19 cellular contexts compared by ENCODE assay signal in the genomic region with DNA sequence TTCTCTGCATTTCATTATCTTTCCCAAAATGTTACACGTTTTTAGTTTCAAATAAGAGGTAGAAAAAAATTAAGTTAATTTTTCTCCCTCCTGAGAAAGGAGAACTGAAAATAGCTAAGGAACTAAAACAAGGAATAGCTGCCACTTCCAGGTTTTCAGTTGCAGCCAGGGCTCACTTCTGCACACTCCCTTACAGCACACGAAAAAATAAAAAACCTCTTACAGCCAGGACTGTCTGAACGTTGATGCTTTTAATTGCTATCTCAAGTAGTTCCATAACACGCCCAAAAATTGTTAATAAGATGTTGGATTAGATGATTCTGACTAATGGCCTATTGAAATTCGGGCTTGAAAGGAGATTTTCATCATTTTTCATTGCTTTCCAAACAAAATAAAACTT.
DNase-seq lines count a peak whose midpoint lies in the region; ATAC-seq and TF ChIP-seq lines count a peak whose summit lies in the region.
"Had no signal": no experiment of that assay in that cellular context is flagged by ENCODE, and none has a peak within 500 bp of the region (broad histone marks: within the 10 kb centered on the region; RNA-seq: fewer than 3 reads in every experiment).

No MANE protein-coding gene starts in this region.

- intact Hi-C loops in dendritic cell treated with granulocyte-macrophage colony-stimulating factor and Interleukin-4, amounts not matched to agents 40 ng/mL and 50 ng/mL, for 4 days (cut with micrococcal nuclease): no loop called here
- intact Hi-C loops in sciatic nerve (cut with DNase I): no loop called here
- intact Hi-C loops in posterior vena cava (cut with DNase I): no loop called here

- DNase-seq in SIG-M5 treated with dmso at 0.1 percent for 504 hours (lab: John Stamatoyannopoulos, UW; ENCODE audit: unreplicated experiment) (peak; percentile 4), SIG-M5 (lab: John Stamatoyannopoulos, UW) (no peak), sciatic nerve (ENCODE audit: low spot score) (no peak), posterior vena cava (ENCODE audit: low spot score) (no peak), GM20000 (ENCODE audit: low spot score) (no peak), glutamatergic neuron (no peak), NCI-H1092 treated with DMSO at 0.1 percent for 48 hours (lab: John Stamatoyannopoulos, UW) (no peak)
- DNase-seq: GDM1; HFFc6; IMR-90; Karpas-422; MG63; NCI-H1436; NCI-H2029 treated with DMSO at 0.1 percent for 48 hours; NCI-H2171 treated with DMSO at 0.1 percent for 48 hours; NCI-H446 treated with DMSO at 0.1 percent for 48 hours; NK-92 treated with Interleukin-12 subunit alpha and Interleukin-12 subunit beta, amount 100 ng/mL, for 24 hours had no signal

- no peaks in the 10 kb centered on the region for H3K36me3 Mint-ChIP-seq in dendritic cell treated with granulocyte-macrophage colony-stimulating factor and Interleukin-4, amounts not matched to agents 40 ng/mL and 50 ng/mL, for 4 days (ENCODE audit: low read depth)
- H3K36me3 Mint-ChIP-seq in glutamatergic neuron (ENCODE audit: unreplicated experiment): peaks cover 8% of the 10 kb centered on the region

- H3K9me3 Mint-ChIP-seq in dendritic cell treated with granulocyte-macrophage colony-stimulating factor and Interleukin-4, amounts not matched to agents 40 ng/mL and 50 ng/mL, for 4 days: peaks cover 18% of the 10 kb centered on the region
- H3K9me3 Mint-ChIP-seq in glutamatergic neuron (ENCODE audit: unreplicated experiment): peaks cover 3% of the 10 kb centered on the region

- H3K27me3 Mint-ChIP-seq in dendritic cell treated with granulocyte-macrophage colony-stimulating factor and Interleukin-4, amounts not matched to agents 40 ng/mL and 50 ng/mL, for 4 days: no peaks in the 10 kb centered on the region
- no peaks in the 10 kb centered on the region for H3K27me3 Mint-ChIP-seq in glutamatergic neuron (ENCODE audit: unreplicated experiment)

- no peak overlapping the region for H3K4me3 Mint-ChIP-seq in dendritic cell treated with granulocyte-macrophage colony-stimulating factor and Interleukin-4, amounts not matched to agents 40 ng/mL and 50 ng/mL, for 4 days
- no peak overlapping the region for H3K4me3 Mint-ChIP-seq in glutamatergic neuron (ENCODE audit: unreplicated experiment)
- H3K4me3 Mint-ChIP-seq: HFFc6 had no signal

- H3K27ac Mint-ChIP-seq in dendritic cell treated with granulocyte-macrophage colony-stimulating factor and Interleukin-4, amounts not matched to agents 40 ng/mL and 50 ng/mL, for 4 days: peak overlapping the region; percentile 53
- H3K27ac Mint-ChIP-seq in glutamatergic neuron (ENCODE audit: unreplicated experiment): no peak overlapping the region
- H3K27ac Mint-ChIP-seq: HFFc6 had no signal

- H3K4me1 Mint-ChIP-seq in dendritic cell treated with granulocyte-macrophage colony-stimulating factor and Interleukin-4, amounts not matched to agents 40 ng/mL and 50 ng/mL, for 4 days (ENCODE audit: low read depth): peaks cover 24% of the 10 kb centered on the region
- no peaks in the 10 kb centered on the region for H3K4me1 Mint-ChIP-seq in glutamatergic neuron (ENCODE audit: low read depth, unreplicated experiment)

- peak; percentile 64 for ATAC-seq in sciatic nerve
- ATAC-seq: GM12878 had no signal

- no peak for TF ChIP-seq CTCF in GM20000 (IDR thresholded peaks at IDR 0.05; ENCODE audit: extremely low read depth, missing control alignments)
- no peak for TF ChIP-seq CTCF in glutamatergic neuron (IDR thresholded peaks at IDR 0.05; ENCODE audit: partially characterized antibody, unreplicated experiment)
